24 cellular contexts compared by ENCODE assay signal in genomic region chr3:20083253-20083652, GRCh38. TPM values are rescaled to one million over a fixed set of nuclear protein-coding genes. Genes with fewer than 3 reads are reported as not detected.
DNase-seq lines count a peak whose midpoint lies in the region; ATAC-seq, FAIRE-seq and TF ChIP-seq lines count a peak whose summit lies in the region.
"Had no signal": no experiment of that assay in that cellular context is flagged by ENCODE, and none has a peak within 500 bp of the region (broad histone marks: within the 10 kb centered on the region; RNA-seq: fewer than 3 reads in every experiment).

No MANE protein-coding gene starts in this region.

- peak overlapping the region; percentile 4 for H3K27ac Mint-ChIP-seq in CD4-positive, alpha-beta T cell
- H3K27ac Mint-ChIP-seq in immature natural killer cell (peak overlapping the region; percentile 4 to 86 (median 65)), neural crest cell (ENCODE audit: unreplicated experiment) (peak overlapping the region; percentile 52)
- H3K27ac Mint-ChIP-seq: GM23338 had no signal

- no peak for DNase-seq in CD4-positive, alpha-beta T cell
- DNase-seq in immature natural killer cell (no peak), neural crest cell (ENCODE audit: low read depth, low spot score) (no peak), caudate nucleus (lab: John Stamatoyannopoulos, UW) (no peak), kidney (no peak)
- no peak for DNase-seq in activated CD4-positive, alpha-beta T cell treated with anti-CD3 and anti-CD28 coated beads for 4 hours
- DNase-seq: BE2C, Calu3, HCEC 1CT, MG63, NCI-H1694 treated with DMSO at 0.1 percent for 48 hours, NCI-H2081 treated with DMSO at 0.1 percent for 48 hours, NCI-H2171 treated with DMSO at 0.1 percent for 48 hours, NCI-H526 had no signal

- H3K4me3 Mint-ChIP-seq in CD4-positive, alpha-beta T cell = no peak overlapping the region
- H3K4me3 Mint-ChIP-seq in immature natural killer cell (no peak overlapping the region), neural crest cell (no peak overlapping the region)
- H3K4me3 Mint-ChIP-seq: GM23338 had no signal

- no peak for TF ChIP-seq CTCF in CD4-positive, alpha-beta T cell (IDR thresholded peaks at IDR 0.05)
- TF ChIP-seq CTCF in HEK293 (tag by site-specific recombination; IDR thresholded peaks at IDR 0.05) = no peak
- TF ChIP-seq CTCF in neural crest cell (conservative IDR thresholded peaks at IDR 0.05) = no peak
- TF ChIP-seq CTCF in kidney (IDR thresholded peaks at IDR 0.05; ENCODE audit: borderline replicate concordance, extremely low read depth, insufficient read depth) = no peak

- H3K36me3 Mint-ChIP-seq in CD4-positive, alpha-beta T cell (ENCODE audit: low read depth) = peaks cover 69% of the 10 kb centered on the region
- H3K36me3 Mint-ChIP-seq in immature natural killer cell (peaks cover 0 to 22% (median 10%) of the 10 kb centered on the region in 3 donors), neural crest cell (ENCODE audit: low read depth) (peaks cover 3% of the 10 kb centered on the region)

- ATAC-seq in CD4-positive, alpha-beta T cell (ENCODE audit: poor library complexity) = no peak
- ATAC-seq: A549, GM23338, HepG2, Right ventricle myocardium inferior had no signal

- POLR2A ChIA-PET in CD4-positive, alpha-beta T cell (lab: Charles Lee) = interaction anchor here (0.8 kb wide), 1 partner anchor 71 kb away, joined by 3 read pairs; no protein-coding TSS in a partner anchor
- POLR2A ChIA-PET in HEK293 (lab: Yijun Ruan, JAX) = no interaction called here

- no peaks in the 10 kb centered on the region; a peak in 1 of 3 replicates for H3K36me3 ChIP-seq in HEK293 (ENCODE audit: control insufficient read depth in 2 of 2, insufficient read depth in 1 of 2, low read length in 2 of 2)
- H3K36me3 ChIP-seq in kidney (ENCODE audit: control insufficient read depth in 1 of 2, insufficient read depth in 2 of 2, low read length in 2 of 2) = no peaks in the 10 kb centered on the region
- H3K36me3 ChIP-seq: BE2C, MG63, SJSA1 had no signal

- intact Hi-C loops in CD4-positive, alpha-beta T cell (cut with DNase I, micrococcal nuclease) = no loop called here
- intact Hi-C loops in kidney (cut with DNase I) = no loop called here

- H3K9me3 ChIP-seq in CD4-positive, alpha-beta T cell (ENCODE audit: control insufficient read depth, low read length) = no peaks in the 10 kb centered on the region
- H3K9me3 ChIP-seq in HEK293 (ENCODE audit: control insufficient read depth, insufficient read depth, low read depth, low read length) (no peaks in the 10 kb centered on the region), kidney (ENCODE audit: control insufficient read depth in 1 of 2, low read length in 2 of 2) (no peaks in the 10 kb centered on the region)
- H3K9me3 ChIP-seq: A549, BE2C, MG63, SJSA1 had no signal

- no peaks in the 10 kb centered on the region for H3K27me3 ChIP-seq in CD4-positive, alpha-beta T cell (ENCODE audit: control insufficient read depth, insufficient read depth, low read length)
- H3K27me3 ChIP-seq: BE2C, MG63, SJSA1 had no signal

- H3K4me1 ChIP-seq in HEK293 (ENCODE audit: control insufficient read depth, insufficient read depth, low read length) (peaks cover 7% of the 10 kb centered on the region), kidney (ENCODE audit: control insufficient read depth in 1 of 2, insufficient read depth in 1 of 2, low read depth in 1 of 2, low read length in 2 of 2) (peaks cover 5 to 6% of the 10 kb centered on the region in 2 donors)
- H3K4me1 ChIP-seq: A549, BE2C, SJSA1 had no signal

- no peaks in the 10 kb centered on the region for H3K9me3 Mint-ChIP-seq in CD4-positive, alpha-beta T cell
- H3K9me3 Mint-ChIP-seq in immature natural killer cell = no peaks in the 10 kb centered on the region
- H3K9me3 Mint-ChIP-seq in neural crest cell = no peaks in the 10 kb centered on the region
- H3K9me3 Mint-ChIP-seq: GM23338 had no signal

- CTCF ChIA-PET in CD4-positive, alpha-beta T cell (lab: Charles Lee) = interaction anchor here (1.0 to 2.3 kb wide), 2 partner anchors 20 to 43 kb away, joined by 4 to 7 read pairs; partner anchors contain the start of gene KAT2B
- CTCF ChIA-PET in HEK293 (lab: Yijun Ruan, JAX) = interaction anchor here (0.6 kb wide), 1 partner anchor 113 kb away, joined by 3 read pairs; no protein-coding TSS in a partner anchor

- H3K4me3 ChIP-seq in HEK293 (ENCODE audit: low read depth, low read length) (no peak overlapping the region), kidney (ENCODE audit: low read length in 2 of 2) (no peak overlapping the region)
- H3K4me3 ChIP-seq: A549, GM23338, K562, MG63, SJSA1 had no signal

- FAIRE-seq in kidney (lab: Jason Lieb, UNC) = no peak
- FAIRE-seq: A549, G401.6, GM18507, HepG2, K562 had no signal

- peaks cover 22% of the 10 kb centered on the region for H3K4me1 Mint-ChIP-seq in CD4-positive, alpha-beta T cell (ENCODE audit: low read depth)
- peaks cover 37 to 65% of the 10 kb centered on the region in 2 donors for H3K4me1 Mint-ChIP-seq in immature natural killer cell
- peaks cover 26% of the 10 kb centered on the region for H3K4me1 Mint-ChIP-seq in neural crest cell

- no peak overlapping the region for H3K27ac ChIP-seq in CD4-positive, alpha-beta T cell (ENCODE audit: low read depth, low read length)
- H3K27ac ChIP-seq in HEK293 (ENCODE audit: extremely low read depth, low read depth, low read length) (no peak overlapping the region), caudate nucleus (ENCODE audit: low read depth, low read length) (no peak overlapping the region), kidney (ENCODE audit: low read depth in 2 of 2, low read length in 2 of 2) (no peak overlapping the region)
- H3K27ac ChIP-seq: A549, HL-60, SJSA1 had no signal

- H3K9ac ChIP-seq in kidney (ENCODE audit: low read length in 2 of 2) = no peak overlapping the region

- no peaks in the 10 kb centered on the region for H3K27me3 Mint-ChIP-seq in CD4-positive, alpha-beta T cell
- peaks cover 0 to 3% (median 0%) of the 10 kb centered on the region in 3 donors for H3K27me3 Mint-ChIP-seq in immature natural killer cell (ENCODE audit: low read depth in 3 of 3)
- H3K27me3 Mint-ChIP-seq in neural crest cell (ENCODE audit: low read depth) = no peaks in the 10 kb centered on the region

TF ChIP-seq in HEK293, 187 proteins besides CTCF, POLR2A, EP300 and RAD21:
- TF ChIP-seq SETDB1 (IDR thresholded peaks at IDR 0.05; ENCODE audit: insufficient read length, low read length) (no peak), ZNF660 (tag by site-specific recombination; IDR thresholded peaks at IDR 0.05) (peak; percentile 99), ZNF155 (tag by site-specific recombination; IDR thresholded peaks at IDR 0.05) (no peak), ZNF600 (tag by site-specific recombination; IDR thresholded peaks at IDR 0.05) (no peak), ZNF777 (tag by site-specific recombination; IDR thresholded peaks at IDR 0.05; ENCODE audit: borderline replicate concordance) (no peak), HOXA7 (CRISPR knock-in tag; IDR thresholded peaks at IDR 0.05; ENCODE audit: borderline replicate concordance) (no peak), ZNF174 (tag by site-specific recombination; IDR thresholded peaks at IDR 0.05) (no peak), ZBTB26 (tag by site-specific recombination; optimal IDR thresholded peaks at IDR 0.05) (no peak)
TF ChIP-seq in HEK293: peak in this region for 1.

RNA-seq across cellular contexts. Expression of gene KAT2B, which starts 43.0 kb away (rescaled TPM):
- total RNA-seq in CD4-positive, alpha-beta T cell = 10 to 100 TPM; 50.9 to 54.4 TPM
- polyA plus RNA-seq in immature natural killer cell = 10 to 100 TPM in 1 of 3 donors, 1 to 10 TPM in 2; 2.5 to 12.0 (median 5.8) TPM
- total RNA-seq in neural crest cell = 12.2 and 13.3 TPM in 2 replicates
- 30.1 TPM for total RNA-seq in kidney
- polyA plus RNA-seq in kidney (ENCODE audit: insufficient read depth, low read depth, low replicate concordance) = 9.5 TPM

Comparison
In these comparisons a context has a peak if more than half of its experiments do, and no peak if none do; other contexts are left out.
1. H3K27ac Mint-ChIP-seq: peak in every context shown above with its lines; median percentile 65 in immature natural killer cell; 52 in neural crest cell; 4 in CD4-positive, alpha-beta T cell.